In the genomic region with DNA sequence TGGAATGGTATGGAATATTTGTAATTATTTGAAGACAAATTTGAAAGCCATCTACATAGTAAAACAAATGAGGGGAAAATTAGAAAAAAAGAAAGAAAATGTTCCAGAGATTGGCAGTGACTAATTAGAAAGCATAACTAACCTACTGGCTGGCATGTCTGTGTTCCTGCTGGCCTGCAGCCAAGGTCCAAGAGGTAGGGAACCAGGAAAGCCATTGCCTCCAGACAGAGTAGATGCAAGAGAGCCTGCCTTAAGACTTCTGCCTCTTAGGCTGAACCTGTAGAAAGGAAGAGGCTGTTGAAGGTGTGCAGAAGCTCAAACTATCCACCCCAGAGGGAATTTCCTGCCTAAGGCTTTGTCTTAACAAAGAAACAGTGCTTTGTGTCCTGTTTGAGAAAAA, we compare ENCODE assay signal across 17 cellular contexts.
"Had no signal": no experiment of that assay in that cellular context is flagged by ENCODE, and none has a peak within 500 bp of the region (broad histone marks: within the 10 kb centered on the region; RNA-seq: fewer than 3 reads in every experiment).

No MANE protein-coding gene starts in this region.

- H3K9me3 ChIP-seq: heart left ventricle, tibial artery had no signal

- H3K36me3 ChIP-seq: brain microvascular endothelial cell, heart left ventricle, neural progenitor cell, tibial artery had no signal

- ATAC-seq: activated CD8-positive, alpha-beta T cell treated with anti-CD3 and anti-CD28 coated beads, Interleukin-2, amount 10 ng/mL, durations not matched to agents 7 days and 5 days; effector memory CD8-positive, alpha-beta T cell; heart left ventricle; naive thymus-derived CD8-positive, alpha-beta T cell; stimulated activated naive CD8-positive, alpha-beta T cell treated with anti-CD3 and anti-CD28 coated beads, Interleukin-15, Interleukin-2, amounts not matched to agents 100 U/mL and 50 U/mL, for 24 hours; T-cell had no signal

- H3K27ac ChIP-seq: brain microvascular endothelial cell, dorsolateral prefrontal cortex, heart left ventricle, neural progenitor cell, tibial artery had no signal

- DNase-seq: activated CD4-positive, alpha-beta T cell treated with anti-CD3 and anti-CD28 coated beads for 1 hour; activated CD4-positive, alpha-beta T cell treated with anti-CD3 and anti-CD28 coated beads, Interleukin-2, amount 50 U/mL, for 1 hour; activated CD8-positive, alpha-beta T cell treated with anti-CD3 and anti-CD28 coated beads, Interleukin-2, amount 10 ng/mL, durations not matched to agents 7 days and 5 days; activated gamma-delta T cell treated with Interleukin-2 at 50 U/mL for 16 hours; aorta; brain microvascular endothelial cell; dorsolateral prefrontal cortex; effector memory CD8-positive, alpha-beta T cell; islet precursor cell; naive thymus-derived CD8-positive, alpha-beta T cell; stimulated activated CD4-positive, alpha-beta T cell treated with anti-CD3 and anti-CD28 coated beads, Interleukin-4, amount 100 ng/mL, for 24 hours; stimulated activated naive CD8-positive, alpha-beta T cell treated with anti-CD3 and anti-CD28 coated beads, Interleukin-15, Interleukin-2, amounts not matched to agents 100 U/mL and 50 U/mL, for 24 hours; substantia nigra; T-cell; tibial artery had no signal

- H3K27me3 ChIP-seq: brain microvascular endothelial cell, dorsolateral prefrontal cortex, neural progenitor cell, tibial artery had no signal

- H3K4me1 ChIP-seq: heart left ventricle, neural progenitor cell, tibial artery had no signal

- H3K4me3 ChIP-seq: dorsolateral prefrontal cortex, heart left ventricle, neural progenitor cell, tibial artery had no signal
